ENCODE assay signal across 15 cellular contexts in genomic region chr11:92357344-92357743, GRCh38.
"Had no signal": no experiment of that assay in that cellular context is flagged by ENCODE, and none has a peak within 500 bp of the region (broad histone marks: within the 10 kb centered on the region; RNA-seq: fewer than 3 reads in every experiment).

No MANE protein-coding gene starts in this region.

- H3K9me3 ChIP-seq: thyroid gland, vagina had no signal

- H3K4me1 Mint-ChIP-seq: memory B cell; stimulated activated naive CD8-positive, alpha-beta T cell treated with anti-CD3 and anti-CD28 coated beads, Interleukin-15, amount 100 ng/mL, for 72 hours had no signal

- H3K36me3 Mint-ChIP-seq: memory B cell had no signal

- H3K4me3 ChIP-seq: thyroid gland, vagina had no signal

- H3K36me3 ChIP-seq: thyroid gland, vagina had no signal

- ATAC-seq: effector memory CD8-positive, alpha-beta T cell; natural killer cell treated with Interleukin-12 subunit alpha and Interleukin-12 subunit beta and Interleukin-15 and Interleukin-18, amount 100 ng/mL, for 72 hours; stimulated activated naive CD8-positive, alpha-beta T cell treated with anti-CD3 and anti-CD28 coated beads, Interleukin-15, amount 100 ng/mL, for 72 hours had no signal

- H3K27ac ChIP-seq: thyroid gland, vagina had no signal

- H3K27me3 ChIP-seq: thyroid gland, vagina had no signal

- H3K27me3 Mint-ChIP-seq: brain; dendritic cell treated with granulocyte-macrophage colony-stimulating factor and Interleukin-4, amounts not matched to agents 40 ng/mL and 50 ng/mL, for 4 days; effector memory CD8-positive, alpha-beta T cell; memory B cell; natural killer cell treated with Interleukin-12 subunit alpha and Interleukin-12 subunit beta and Interleukin-15 and Interleukin-18, amount 100 ng/mL, for 72 hours had no signal

- H3K27ac Mint-ChIP-seq: brain; dendritic cell treated with granulocyte-macrophage colony-stimulating factor and Interleukin-4, amounts not matched to agents 40 ng/mL and 50 ng/mL, for 4 days; effector memory CD8-positive, alpha-beta T cell; memory B cell; natural killer cell treated with Interleukin-12 subunit alpha and Interleukin-12 subunit beta and Interleukin-15 and Interleukin-18, amount 100 ng/mL, for 72 hours; stimulated activated naive CD8-positive, alpha-beta T cell treated with anti-CD3 and anti-CD28 coated beads, Interleukin-15, amount 100 ng/mL, for 72 hours had no signal

- H3K4me1 ChIP-seq: thyroid gland, vagina had no signal

- H3K4me3 Mint-ChIP-seq: brain; dendritic cell treated with granulocyte-macrophage colony-stimulating factor and Interleukin-4, amounts not matched to agents 40 ng/mL and 50 ng/mL, for 4 days; effector memory CD8-positive, alpha-beta T cell; memory B cell; natural killer cell treated with Interleukin-12 subunit alpha and Interleukin-12 subunit beta and Interleukin-15 and Interleukin-18, amount 100 ng/mL, for 72 hours; stimulated activated naive CD8-positive, alpha-beta T cell treated with anti-CD3 and anti-CD28 coated beads, Interleukin-15, amount 100 ng/mL, for 72 hours had no signal

- H3K9me3 Mint-ChIP-seq: brain; dendritic cell treated with granulocyte-macrophage colony-stimulating factor and Interleukin-4, amounts not matched to agents 40 ng/mL and 50 ng/mL, for 4 days had no signal

- DNase-seq: activated CD4-positive, alpha-beta T cell treated with anti-CD3 and anti-CD28 coated beads, Interleukin-2, amount 50 U/mL, for 1 hour; activated CD4-positive, CD25-positive, alpha-beta regulatory T cell; activated naive CD4-positive, alpha-beta T cell treated with anti-CD3 and anti-CD28 coated beads, Interleukin-2, amount 50 U/mL, for 16 hours; cerebellar nuclear complex; effector memory CD8-positive, alpha-beta T cell; stimulated activated CD4-positive, alpha-beta T cell treated with anti-CD3 and anti-CD28 coated beads, Interleukin-4, amount 100 ng/mL, for 4 hours; stimulated activated naive CD8-positive, alpha-beta T cell treated with anti-CD3 and anti-CD28 coated beads, Interleukin-15, amount 100 ng/mL, for 72 hours; T-helper 2 cell; thyroid gland had no signal

- FAIRE-seq: TTC549 had no signal
